26 cellular contexts compared by ENCODE assay signal in the genomic region with DNA sequence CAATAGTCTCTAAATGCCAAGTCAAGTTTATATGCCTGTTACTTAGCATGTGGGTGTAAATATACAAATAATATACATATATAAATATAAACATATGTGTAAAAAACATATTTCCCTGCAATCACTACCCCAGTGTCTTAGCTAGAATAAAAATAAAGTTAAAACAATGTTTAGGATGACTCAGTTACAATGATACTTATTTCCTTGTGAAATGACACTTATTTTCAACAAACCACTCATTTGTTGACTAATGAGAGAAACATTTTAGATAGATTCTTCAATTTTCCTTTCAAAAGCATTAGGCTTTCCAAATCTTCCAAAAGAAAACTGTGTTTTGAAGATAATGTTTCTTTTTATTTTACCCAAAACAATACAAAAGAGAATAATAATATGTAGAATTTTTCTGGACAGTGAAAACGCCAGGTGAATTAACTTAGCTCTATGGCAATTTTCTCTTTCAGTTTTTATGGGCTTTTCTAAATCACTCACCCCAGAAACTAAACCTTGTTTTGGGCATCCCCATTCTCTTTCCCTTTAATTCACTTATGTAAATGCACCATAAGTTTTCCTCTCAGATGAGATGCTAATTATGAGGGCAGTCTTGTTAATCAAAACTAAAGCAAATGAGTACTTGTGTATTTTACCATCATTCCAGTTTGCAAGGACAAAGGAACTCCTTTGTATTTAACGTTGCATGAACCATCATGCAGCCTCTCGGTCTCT.
DNase-seq lines count a peak whose midpoint lies in the region; ATAC-seq lines count a peak whose summit lies in the region.
"Had no signal": no experiment of that assay in that cellular context is flagged by ENCODE, and none has a peak within 500 bp of the region (broad histone marks: within the 10 kb centered on the region; RNA-seq: fewer than 3 reads in every experiment).

No MANE protein-coding gene starts in this region.

- no peaks in the 10 kb centered on the region for H3K9me3 ChIP-seq in SJSA1 (replicated peaks)
- H3K9me3 ChIP-seq: BLaER1 treated with 17β-estradiol and CSF1 and Interleukin-3, amounts not matched to agents 10 nM and 100 nM; esophagus muscularis mucosa; HAP-1; lower lobe of right lung; prostate gland; suprapubic skin; upper lobe of right lung had no signal

- peak overlapping the region; percentile 42 for H3K27ac ChIP-seq in SJSA1
- H3K27ac ChIP-seq: BLaER1 treated with 17β-estradiol and CSF1 and Interleukin-3, amounts not matched to agents 10 nM and 100 nM; brain microvascular endothelial cell; esophagus muscularis mucosa; hepatocyte; lower lobe of right lung; prostate gland; suprapubic skin; upper lobe of right lung had no signal

- H3K27me3 ChIP-seq in SJSA1 (replicated peaks): no peaks in the 10 kb centered on the region
- H3K27me3 ChIP-seq: BLaER1 treated with 17β-estradiol and CSF1 and Interleukin-3, amounts not matched to agents 10 nM and 100 nM; brain microvascular endothelial cell; esophagus muscularis mucosa; hepatocyte; suprapubic skin; upper lobe of right lung had no signal

- H3K4me1 ChIP-seq in SJSA1 (replicated peaks): peaks cover 64% of the 10 kb centered on the region
- H3K4me1 ChIP-seq: esophagus muscularis mucosa, lower lobe of right lung, prostate gland, upper lobe of right lung had no signal

- DNase-seq in LHCN-M2 (ENCODE audit: low read depth) (peak; percentile 39), SJSA1 (ENCODE audit: low read depth in 1 of 2, low spot score in 2 of 2) (peak in 1 of 2 experiments; percentile 11), renal cortical epithelial cell (ENCODE audit: low read depth) (peak; percentile 17), HuH-7.5 (ENCODE audit: low spot score) (no peak)
- DNase-seq: activated CD4-positive, alpha-beta T cell treated with anti-CD3 and anti-CD28 coated beads for 1 hour; activated CD8-positive, alpha-beta memory T cell treated with anti-CD3 and anti-CD28 coated beads, Interleukin-2, amount 50 U/mL, for 48 hours; activated CD8-positive, alpha-beta T cell treated with anti-CD3 and anti-CD28 coated beads for 36 hours; activated naive CD4-positive, alpha-beta T cell treated with anti-CD3 and anti-CD28 coated beads, Interleukin-2, amount 10 ng/mL, durations not matched to agents 7 days and 5 days; amygdala; brain microvascular endothelial cell; lower lobe of right lung; midbrain; naive B cell; NCI-H345; nucleus accumbens; upper lobe of right lung had no signal

- peak; percentile 62 for ATAC-seq in GM18520 (IDR thresholded peaks at IDR 0.05; ENCODE audit: unreplicated experiment)
- no peak for ATAC-seq in HG02759 (IDR thresholded peaks at IDR 0.05; ENCODE audit: unreplicated experiment)
- no peak for ATAC-seq in HG03571 (IDR thresholded peaks at IDR 0.05; ENCODE audit: unreplicated experiment)
- ATAC-seq: activated CD8-positive, alpha-beta T cell treated with anti-CD3 and anti-CD28 coated beads for 36 hours; lower lobe of right lung; stimulated activated effector memory CD8-positive, alpha-beta T cell treated with anti-CD3 and anti-CD28 coated beads, Interleukin-12 subunit alpha, Interleukin-12 subunit beta, amount 100 ng/mL, for 72 hours; upper lobe of right lung had no signal

- H3K4me3 ChIP-seq in SJSA1: no peak overlapping the region
- H3K4me3 ChIP-seq: BLaER1 treated with 17β-estradiol and CSF1 and Interleukin-3, amounts not matched to agents 10 nM and 100 nM; esophagus muscularis mucosa; HAP-1; hepatocyte; lower lobe of right lung; prostate gland; suprapubic skin; upper lobe of right lung had no signal

- no peaks in the 10 kb centered on the region for H3K36me3 ChIP-seq in SJSA1
- H3K36me3 ChIP-seq: BLaER1 treated with 17β-estradiol and CSF1 and Interleukin-3, amounts not matched to agents 10 nM and 100 nM; brain microvascular endothelial cell; esophagus muscularis mucosa; HAP-1; lower lobe of right lung; prostate gland; suprapubic skin; upper lobe of right lung had no signal
